8 cellular contexts compared by ENCODE assay signal in genomic region chr1:68231627-68232303, GRCh38. TPM values are rescaled to one million over a fixed set of nuclear protein-coding genes. Genes with fewer than 3 reads are reported as not detected.
DNase-seq lines count a peak whose midpoint lies in the region; ATAC-seq and TF ChIP-seq lines count a peak whose summit lies in the region.

No MANE protein-coding gene starts in this region.

- no peak for TF ChIP-seq EP300 in suprapubic skin (IDR thresholded peaks at IDR 0.05)

- H3K36me3 ChIP-seq in suprapubic skin: no peaks in the 10 kb centered on the region

- peak overlapping the region; percentile 81 for H3K27ac ChIP-seq in suprapubic skin

- H3K9me3 ChIP-seq in suprapubic skin: no peaks in the 10 kb centered on the region

- ATAC-seq in GM21717 (IDR thresholded peaks at IDR 0.05; ENCODE audit: unreplicated experiment): no peak

- H3K4me3 ChIP-seq in lower leg skin (ENCODE audit: low read depth, poor library complexity, severe bottlenecking) (peak overlapping the region; percentile 58), suprapubic skin (peak overlapping the region; percentile 74)

- TF ChIP-seq POLR2A in lower leg skin (IDR thresholded peaks at IDR 0.05) (no peak), suprapubic skin (IDR thresholded peaks at IDR 0.05) (no peak)

- WGBS in lower leg skin, 2 donors: 1 to 2% methylated on average over 30 of the region's 31 CpGs
- WGBS in suprapubic skin: under 1% methylated on average over 31 of the region's 31 CpGs

- H3K27me3 ChIP-seq in suprapubic skin: no peaks in the 10 kb centered on the region

- DNase-seq in GM03348 (ENCODE audit: low spot score) (peak; percentile 77), NCI-H510A (lab: John Stamatoyannopoulos, UW) (peak; percentile 80), dermis blood vessel endothelial cell (peak; percentile 88), lower leg skin (ENCODE audit: low spot score in 2 of 2) (peak; percentile 71 to 92), suprapubic skin (ENCODE audit: low spot score in 2 of 2) (peak; percentile 82 to 84), GOT3 (lab: John Stamatoyannopoulos, UW) (no peak), NCI-H2107 treated with DMSO at 0.1 percent for 48 hours (lab: John Stamatoyannopoulos, UW; ENCODE audit: unreplicated experiment) (no peak)

- H3K4me1 ChIP-seq in suprapubic skin: peaks cover 42% of the 10 kb centered on the region

- intact Hi-C loops in lower leg skin (cut with DNase I; ENCODE audit: low total_unique reads): loop anchor here (5.0 kb wide), 1 partner anchor 109 kb away; no protein-coding TSS in a partner anchor

- TF ChIP-seq CTCF in lower leg skin (IDR thresholded peaks at IDR 0.05) (no peak), suprapubic skin (IDR thresholded peaks at IDR 0.05) (no peak)

RNA-seq across cellular contexts. Expression of gene WLS, which starts 0.6 kb away (rescaled TPM):
- 43.4 and 50.8 TPM in 2 replicates for total RNA-seq in dermis blood vessel endothelial cell
- 10 to 100 TPM; 37.8 to 56.3 (median 48.7) TPM for total RNA-seq in lower leg skin
- total RNA-seq in suprapubic skin: 10 to 100 TPM; 62.3 to 75.0 (median 70.0) TPM

Comparison
In these comparisons a context has a peak if more than half of its experiments do, and no peak if none do; other contexts are left out.
1. DNase-seq: peak in GM03348 (single experiment), NCI-H510A (single experiment), dermis blood vessel endothelial cell (single experiment), lower leg skin (2 of 2) and suprapubic skin (2 of 2); none in GOT3 (single experiment) and NCI-H2107 treated with DMSO at 0.1 percent for 48 hours (single experiment).